In genomic region chrX:47144626-47145407, GRCh38 we compare ENCODE assay signal across 8 cellular contexts. TPM values are rescaled to one million over a fixed set of nuclear protein-coding genes. Genes with fewer than 3 reads are reported as not detected.
DNase-seq lines count a peak whose midpoint lies in the region; ATAC-seq and TF ChIP-seq lines count a peak whose summit lies in the region.

Gene NDUFB11 (minus strand): TSS chrX:47144702. CDS start chrX:47144679, 23 bp downstream.
Gene RBM10 (plus strand): TSS chrX:47145221. CDS start chrX:47147482, 2,261 bp downstream.

- H3K27ac ChIP-seq in DOHH2 (ENCODE audit: low read depth, low read length) (peak within 1 kb of the TSS; percentile 95), KOPT-K1 (ENCODE audit: low read depth, low read length, poor library complexity, severe bottlenecking) (peak within 1 kb of the TSS; percentile 94), Peyer's patch (peak within 1 kb of the TSS; percentile 88 to 97 (median 96))

- H3K79me2 ChIP-seq in DOHH2 (ENCODE audit: control insufficient read depth, low read length) = peaks cover 71% of the 10 kb centered on the region

- 0 out of 2 replicates have a peak, but pooled peaks cover 4% of the 10 kb centered on the region for H4K20me1 ChIP-seq in DOHH2 (ENCODE audit: control insufficient read depth, insufficient read depth, low read depth, low read length)

- TF ChIP-seq CTCF in DOHH2 (IDR thresholded peaks at IDR 0.05; ENCODE audit: low read depth, low read length, poor library complexity, severe bottlenecking) (peak; percentile 58), Peyer's patch (IDR thresholded peaks at IDR 0.05) (peak; percentile 50 to 90 (median 73))

- H3K36me3 ChIP-seq in DOHH2 (ENCODE audit: control insufficient read depth, low read length) (peaks cover 55% of the 10 kb centered on the region), KOPT-K1 (ENCODE audit: insufficient read depth, low read length) (peaks cover 47% of the 10 kb centered on the region), Peyer's patch (no peaks in the 10 kb centered on the region)

- H3K27me3 ChIP-seq in DOHH2 (ENCODE audit: control insufficient read depth, low read length) (no peaks in the 10 kb centered on the region), Peyer's patch (no peaks in the 10 kb centered on the region)

- ATAC-seq in GM21786 (IDR thresholded peaks at IDR 0.05; ENCODE audit: unreplicated experiment) (peak; percentile 86), esophagus mucosa (peak; percentile 96)

- H3K4me1 ChIP-seq in DOHH2 (ENCODE audit: control insufficient read depth, low read length) = peaks cover 22% of the 10 kb centered on the region
- peaks cover 0 to 15% (median 3%) of the 10 kb centered on the region in 4 donors for H3K4me1 ChIP-seq in Peyer's patch

- DNase-seq in Peyer's patch = peak; percentile 90 to 97 (median 91)
- DNase-seq in activated T-cell treated with anti-CD3 and anti-CD28 coated beads, Interleukin-2, amount 50 U/mL, for 48 hours = peak; percentile 89 to 92
- peak; percentile 93 for DNase-seq in myocyte (ENCODE audit: low read depth)
- DNase-seq in stimulated activated CD8-positive, alpha-beta memory T cell treated with anti-CD3 and anti-CD28 coated beads, Interleukin-7, amount 100 ng/mL, for 48 hours (ENCODE audit: extremely low read depth in 1 of 2, low read depth in 1 of 2) = peak; percentile 76 to 89

- peak; percentile 45 to 69 for TF ChIP-seq POLR2A in Peyer's patch (IDR thresholded peaks at IDR 0.05)

- no peaks in the 10 kb centered on the region for H3K9me2 ChIP-seq in DOHH2 (replicated peaks; ENCODE audit: control insufficient read depth, low read length)

- no peaks in the 10 kb centered on the region for H3K9me3 ChIP-seq in DOHH2 (ENCODE audit: control insufficient read depth, insufficient read depth, low read length)
- peaks cover 4% of the 10 kb centered on the region for H3K9me3 ChIP-seq in KOPT-K1 (ENCODE audit: insufficient read depth, low read length, poor library complexity, severe bottlenecking)
- no peaks in the 10 kb centered on the region for H3K9me3 ChIP-seq in Peyer's patch

- H3K4me2 ChIP-seq in DOHH2 (ENCODE audit: low read length) = peak within 1 kb of the TSS; percentile 77

- H3F3A ChIP-seq in DOHH2 (ENCODE audit: control insufficient read depth, insufficient read depth) = no peaks in the 10 kb centered on the region

- H3K4me3 ChIP-seq in DOHH2 (ENCODE audit: low read length) (peak within 1 kb of the TSS; percentile 91), Peyer's patch (peak within 1 kb of the TSS; percentile 61 to 77 (median 74))

RNA-seq across cellular contexts. Expression of gene NDUFB11, which starts in this region (rescaled TPM):
- total RNA-seq in Peyer's patch (10 to 100 TPM; 42.6 to 60.2 (median 53.5) TPM), esophagus mucosa (67.4 TPM), myocyte (46.6 and 53.0 TPM in 2 replicates)
- polyA plus RNA-seq in myocyte (2012) = 89.1 TPM

RNA-seq across cellular contexts. Expression of gene RBM10, which starts in this region (rescaled TPM):
- total RNA-seq in Peyer's patch (10 to 100 TPM; 24.9 to 47.0 (median 35.3) TPM), esophagus mucosa (23.6 TPM), myocyte (33.6 and 38.1 TPM in 2 replicates)
- 27.8 TPM for polyA plus RNA-seq in myocyte (2012)

Comparison
In these comparisons a context has a peak if more than half of its experiments do, and no peak if none do; other contexts are left out.
1. Peak in every context shown above with its lines: DNase-seq, ATAC-seq, H3K4me3 ChIP-seq and H3K27ac ChIP-seq.